ENCODE assay signal across 20 cellular contexts in the genomic region with DNA sequence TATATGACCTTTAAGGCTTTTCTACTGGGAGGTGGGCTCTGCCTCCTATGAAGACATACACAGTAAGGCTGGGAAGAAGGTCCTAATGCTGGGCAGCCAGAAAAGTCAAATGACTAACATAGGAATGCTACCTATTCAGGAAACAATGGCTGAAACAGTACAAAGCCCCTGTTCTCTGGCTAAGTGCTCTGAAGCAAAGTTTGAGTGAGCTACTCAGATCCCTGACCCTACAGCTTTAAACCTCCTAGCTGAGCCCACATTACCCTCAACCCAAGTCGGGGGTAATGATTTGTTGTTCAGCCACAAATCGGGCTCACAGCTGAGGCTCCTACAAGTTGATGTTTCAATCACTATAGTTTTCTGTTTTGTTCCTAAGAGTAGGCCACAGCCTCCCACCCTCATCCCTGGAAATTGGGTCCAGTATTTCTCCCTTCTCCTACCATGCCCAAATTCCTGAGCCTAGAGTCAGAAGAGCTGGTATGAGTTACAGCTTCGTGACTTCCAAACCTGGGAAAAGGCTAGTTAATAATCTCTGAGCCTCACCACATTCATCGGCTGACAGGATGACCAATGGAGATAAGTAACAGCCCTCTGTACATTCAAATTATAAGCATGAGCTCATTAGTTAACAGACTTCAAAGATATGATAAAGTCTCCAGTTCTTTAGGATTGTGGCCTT. TPM values are rescaled to one million over a fixed set of nuclear protein-coding genes. Genes with fewer than 3 reads are reported as not detected.
A peak's percentile ranks its signal among the peaks of the same experiment; 100 is the strongest.
DNase-seq lines count a peak whose midpoint lies in the region; ATAC-seq and TF ChIP-seq lines count a peak whose summit lies in the region.
"Had no signal": no experiment of that assay in that cellular context is flagged by ENCODE, and none has a peak within 500 bp of the region (broad histone marks: within the 10 kb centered on the region; RNA-seq: fewer than 3 reads in every experiment).

No MANE protein-coding gene starts in this region.

- H3K27ac ChIP-seq in prostate gland, result no peak overlapping the region
- H3K27ac ChIP-seq: esophagus squamous epithelium had no signal

- H3K27me3 Mint-ChIP-seq in neural crest cell (ENCODE audit: low read depth), result no peaks in the 10 kb centered on the region
- H3K27me3 Mint-ChIP-seq: B cell; natural killer cell treated with Interleukin-12 subunit alpha and Interleukin-12 subunit beta and Interleukin-15 and Interleukin-18, amount 100 ng/mL, for 72 hours had no signal

- no peaks in the 10 kb centered on the region for H3K9me3 ChIP-seq in prostate gland
- H3K9me3 ChIP-seq: esophagus squamous epithelium, MG63 had no signal

- no peak for TF ChIP-seq POLR2A in prostate gland (IDR thresholded peaks at IDR 0.05)

- 99% methylated on average over 4 of the region's 4 CpGs for WGBS in prostate gland

- DNase-seq in GM03348 (ENCODE audit: low spot score) (peak; percentile 17), fibroblast of pulmonary artery (ENCODE audit: low read depth) (peak; percentile 49), neural crest cell (ENCODE audit: low read depth, low spot score) (no peak), NAMALWA (ENCODE audit: low spot score) (no peak), mucosa of gallbladder (ENCODE audit: low spot score) (no peak), prostate gland (ENCODE audit: low spot score) (no peak)
- DNase-seq: activated CD8-positive, alpha-beta memory T cell treated with anti-CD3 and anti-CD28 coated beads for 24 hours; activated effector memory CD4-positive, alpha-beta T cell treated with Interleukin-2 at 50 U/mL for 16 hours; anterior cingulate cortex; cortex of kidney; esophagus squamous epithelium; hypothalamus; MG63; NCI-H2029 treated with DMSO at 0.1 percent for 48 hours; NCI-H526 treated with DMSO at 0.1 percent for 48 hours; retina had no signal

- H3K4me1 ChIP-seq in prostate gland (replicated peaks), result no peaks in the 10 kb centered on the region
- H3K4me1 ChIP-seq: esophagus squamous epithelium had no signal

- H3K9me3 Mint-ChIP-seq in neural crest cell, result no peaks in the 10 kb centered on the region
- H3K9me3 Mint-ChIP-seq: natural killer cell treated with Interleukin-12 subunit alpha and Interleukin-12 subunit beta and Interleukin-15 and Interleukin-18, amount 100 ng/mL, for 72 hours had no signal

- no peaks in the 10 kb centered on the region for H3K36me3 ChIP-seq in prostate gland
- H3K36me3 ChIP-seq: MG63 had no signal

- H3K36me3 Mint-ChIP-seq in neural crest cell (ENCODE audit: low read depth), result peaks cover 3% of the 10 kb centered on the region

- H3K4me3 ChIP-seq in fibroblast of pulmonary artery (replicated peaks; ENCODE audit: low read depth, low read length) (no peak overlapping the region), prostate gland (no peak overlapping the region)
- H3K4me3 ChIP-seq: esophagus squamous epithelium, MG63 had no signal

- peaks cover 4% of the 10 kb centered on the region for H3K4me1 Mint-ChIP-seq in neural crest cell

- ATAC-seq in SK-N-SH treated with all-trans-retinoic acid at 6 μM for 48 hours (peak; percentile 37; the same call in 2 of the 3 replicates), GM21367 (IDR thresholded peaks at IDR 0.05; ENCODE audit: unreplicated experiment) (no peak)
- ATAC-seq: natural killer cell treated with Interleukin-12 subunit alpha and Interleukin-12 subunit beta and Interleukin-15 and Interleukin-18, amount 100 ng/mL, for 72 hours had no signal

- H3K27ac Mint-ChIP-seq in neural crest cell (ENCODE audit: unreplicated experiment), result peak overlapping the region; percentile 83
- H3K27ac Mint-ChIP-seq: B cell; natural killer cell treated with Interleukin-12 subunit alpha and Interleukin-12 subunit beta and Interleukin-15 and Interleukin-18, amount 100 ng/mL, for 72 hours had no signal

- no peak overlapping the region for H3K4me3 Mint-ChIP-seq in neural crest cell
- H3K4me3 Mint-ChIP-seq: B cell; natural killer cell treated with Interleukin-12 subunit alpha and Interleukin-12 subunit beta and Interleukin-15 and Interleukin-18, amount 100 ng/mL, for 72 hours had no signal

- intact Hi-C loops in prostate gland (cut with DNase I), result no loop called here

- no peaks in the 10 kb centered on the region for H3K27me3 ChIP-seq in prostate gland (replicated peaks; ENCODE audit: insufficient read depth)
- H3K27me3 ChIP-seq: esophagus squamous epithelium, MG63 had no signal

- no peak for TF ChIP-seq CTCF in fibroblast of pulmonary artery (IDR thresholded peaks at IDR 0.05; ENCODE audit: low read length, missing control alignments)
- TF ChIP-seq CTCF in neural crest cell (conservative IDR thresholded peaks at IDR 0.05), result no peak
- TF ChIP-seq CTCF in prostate gland (IDR thresholded peaks at IDR 0.05), result no peak

TF ChIP-seq in SK-N-SH treated with all-trans-retinoic acid at 6 μM for 48 hours, 23 proteins besides CTCF, POLR2A, EP300 and RAD21:
- TF ChIP-seq, protein P1, sequence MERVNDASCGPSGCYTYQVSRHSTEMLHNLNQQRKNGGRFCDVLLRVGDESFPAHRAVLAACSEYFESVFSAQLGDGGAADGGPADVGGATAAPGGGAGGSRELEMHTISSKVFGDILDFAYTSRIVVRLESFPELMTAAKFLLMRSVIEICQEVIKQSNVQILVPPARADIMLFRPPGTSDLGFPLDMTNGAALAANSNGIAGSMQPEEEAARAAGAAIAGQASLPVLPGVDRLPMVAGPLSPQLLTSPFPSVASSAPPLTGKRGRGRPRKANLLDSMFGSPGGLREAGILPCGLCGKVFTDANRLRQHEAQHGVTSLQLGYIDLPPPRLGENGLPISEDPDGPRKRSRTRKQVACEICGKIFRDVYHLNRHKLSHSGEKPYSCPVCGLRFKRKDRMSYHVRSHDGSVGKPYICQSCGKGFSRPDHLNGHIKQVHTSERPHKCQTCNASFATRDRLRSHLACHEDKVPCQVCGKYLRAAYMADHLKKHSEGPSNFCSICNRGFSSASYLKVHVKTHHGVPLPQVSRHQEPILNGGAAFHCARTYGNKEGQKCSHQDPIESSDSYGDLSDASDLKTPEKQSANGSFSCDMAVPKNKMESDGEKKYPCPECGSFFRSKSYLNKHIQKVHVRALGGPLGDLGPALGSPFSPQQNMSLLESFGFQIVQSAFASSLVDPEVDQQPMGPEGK (CRISPR knock-in tag; IDR thresholded peaks at IDR 0.05; ENCODE audit: borderline replicate concordance), result no peak
- no peak for TF ChIP-seq TOX (CRISPR knock-in tag; IDR thresholded peaks at IDR 0.05; ENCODE audit: borderline replicate concordance)
- no peak for TF ChIP-seq BACH2 (CRISPR knock-in tag; IDR thresholded peaks at IDR 0.05; ENCODE audit: borderline replicate concordance)
- no peak for TF ChIP-seq ZFP30 (CRISPR knock-in tag; IDR thresholded peaks at IDR 0.05)
- no peak for TF ChIP-seq ZNF70 (CRISPR knock-in tag; IDR thresholded peaks at IDR 0.05)
- TF ChIP-seq, protein P2, sequence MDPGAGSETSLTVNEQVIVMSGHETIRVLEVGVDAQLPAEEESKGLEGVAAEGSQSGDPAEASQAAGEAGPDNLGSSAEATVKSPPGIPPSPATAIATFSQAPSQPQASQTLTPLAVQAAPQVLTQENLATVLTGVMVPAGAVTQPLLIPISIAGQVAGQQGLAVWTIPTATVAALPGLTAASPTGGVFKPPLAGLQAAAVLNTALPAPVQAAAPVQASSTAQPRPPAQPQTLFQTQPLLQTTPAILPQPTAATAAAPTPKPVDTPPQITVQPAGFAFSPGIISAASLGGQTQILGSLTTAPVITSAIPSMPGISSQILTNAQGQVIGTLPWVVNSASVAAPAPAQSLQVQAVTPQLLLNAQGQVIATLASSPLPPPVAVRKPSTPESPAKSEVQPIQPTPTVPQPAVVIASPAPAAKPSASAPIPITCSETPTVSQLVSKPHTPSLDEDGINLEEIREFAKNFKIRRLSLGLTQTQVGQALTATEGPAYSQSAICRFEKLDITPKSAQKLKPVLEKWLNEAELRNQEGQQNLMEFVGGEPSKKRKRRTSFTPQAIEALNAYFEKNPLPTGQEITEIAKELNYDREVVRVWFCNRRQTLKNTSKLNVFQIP (CRISPR knock-in tag; IDR thresholded peaks at IDR 0.05; ENCODE audit: borderline replicate concordance, low read depth), result no peak
- no peak for TF ChIP-seq ZNF565 (CRISPR knock-in tag; conservative IDR thresholded peaks at IDR 0.05; ENCODE audit: low read depth)
- TF ChIP-seq TCF4 (CRISPR knock-in tag; IDR thresholded peaks at IDR 0.05; ENCODE audit: borderline replicate concordance), result no peak
- no peak for TF ChIP-seq ARNTL (CRISPR knock-in tag; IDR thresholded peaks at IDR 0.05; ENCODE audit: borderline replicate concordance, low read depth)
- TF ChIP-seq ISL1 (CRISPR knock-in tag; IDR thresholded peaks at IDR 0.05), result no peak
- TF ChIP-seq TSHZ2 (CRISPR knock-in tag; IDR thresholded peaks at IDR 0.05), result no peak
- TF ChIP-seq SNAI2 (CRISPR knock-in tag; IDR thresholded peaks at IDR 0.05), result no peak
TF ChIP-seq in SK-N-SH treated with all-trans-retinoic acid at 6 μM for 48 hours: peak in this region for 0.

RNA-seq across cellular contexts. Expression of gene BTBD7, which starts 46.5 kb away (rescaled TPM):
- total RNA-seq in neural crest cell (38.0 and 46.0 TPM in 2 replicates), mucosa of gallbladder (45.1 TPM), prostate gland (10 to 100 TPM; 23.8 to 25.8 TPM)

Comparison
In these comparisons a context has a peak if more than half of its experiments do, and no peak if none do; other contexts are left out.
1. DNase-seq: peak in GM03348 (single experiment) and fibroblast of pulmonary artery (single experiment); none in neural crest cell (single experiment), NAMALWA (single experiment), mucosa of gallbladder (single experiment) and prostate gland (single experiment).